26 cellular contexts compared by ENCODE assay signal in genomic region chr2:176112375-176113302, GRCh38. TPM values are rescaled to one million over a fixed set of nuclear protein-coding genes. Genes with fewer than 3 reads are reported as not detected.
DNase-seq lines count a peak whose midpoint lies in the region; ATAC-seq and TF ChIP-seq lines count a peak whose summit lies in the region.
"Had no signal": no experiment of that assay in that cellular context is flagged by ENCODE, and none has a peak within 500 bp of the region (broad histone marks: within the 10 kb centered on the region; RNA-seq: fewer than 3 reads in every experiment).

No MANE protein-coding gene starts in this region.

- WGBS in endodermal cell (ENCODE audit: insufficient coverage in 1 of 2, insufficient read length in 1 of 2), 2 experiments: 7 to 12% methylated on average over 22 to 40 of the region's 40 CpGs
- WGBS in ovary, 3 donors: 49 to 53% (median 51%) methylated on average over 38 to 40 of the region's 40 CpGs
- 48 to 100% methylated on average over 1 to 40 of the region's 40 CpGs for WGBS in transverse colon (ENCODE audit: low coverage in 1 of 2), 2 donors

- H3K36me3 ChIP-seq in CD4-positive, alpha-beta memory T cell (ENCODE audit: insufficient read depth, low read length): no peaks in the 10 kb centered on the region
- H3K36me3 ChIP-seq in HUES6 (ENCODE audit: control insufficient read depth, insufficient read depth, low read length) (no peaks in the 10 kb centered on the region), endodermal cell (ENCODE audit: control insufficient read depth, insufficient read depth, low read length) (no peaks in the 10 kb centered on the region), ovary (no peaks in the 10 kb centered on the region), transverse colon (no peaks in the 10 kb centered on the region)
- H3K36me3 ChIP-seq: heart right ventricle had no signal

- no peak overlapping the region for H3K4me3 ChIP-seq in CD4-positive, alpha-beta memory T cell (ENCODE audit: low read length in 2 of 2)
- H3K4me3 ChIP-seq in HUES6 (ENCODE audit: low read depth, low read length): no peak overlapping the region
- no peak overlapping the region for H3K4me3 ChIP-seq in endodermal cell (ENCODE audit: low read length)
- H3K4me3 ChIP-seq in ovary: peak overlapping the region; percentile 29
- peak overlapping the region in 1 of 4 donors; percentile 18 for H3K4me3 ChIP-seq in transverse colon
- H3K4me3 ChIP-seq: heart right ventricle had no signal

- POLR2A ChIA-PET in CD4-positive, alpha-beta memory T cell (lab: Charles Lee; ENCODE audit: partially characterized antibody): no interaction called here

- peak overlapping the region in 4 of 7 donors; percentile 29 to 81 (median 70) for H3K27ac Mint-ChIP-seq in CD4-positive, alpha-beta memory T cell
- no peak overlapping the region for H3K27ac Mint-ChIP-seq in endodermal cell
- H3K27ac Mint-ChIP-seq: mesothelial cell of epicardium; natural killer cell treated with Interleukin-12 subunit alpha and Interleukin-12 subunit beta and Interleukin-15 and Interleukin-18, amount 100 ng/mL, for 72 hours; progenitor cell of endocrine pancreas; T-helper 2 cell treated with Interferon-gamma antibody and Interleukin-4, amounts not matched to agents 5 μg/mL and 100 μg/mL, for 36 hours had no signal

- TF ChIP-seq POLR2A in ovary (IDR thresholded peaks at IDR 0.05): no peak
- TF ChIP-seq POLR2A in transverse colon (IDR thresholded peaks at IDR 0.05): no peak

- H3K9me3 ChIP-seq in CD4-positive, alpha-beta memory T cell (ENCODE audit: control insufficient read depth in 1 of 2, low read length in 2 of 2): no peaks in the 10 kb centered on the region
- H3K9me3 ChIP-seq in HUES6 (ENCODE audit: control insufficient read depth, insufficient read depth, low read depth, low read length): no peaks in the 10 kb centered on the region
- H3K9me3 ChIP-seq in endodermal cell (ENCODE audit: control insufficient read depth, low read length): peaks cover 10% of the 10 kb centered on the region
- no peaks in the 10 kb centered on the region for H3K9me3 ChIP-seq in ovary
- H3K9me3 ChIP-seq in transverse colon: no peaks in the 10 kb centered on the region
- H3K9me3 ChIP-seq: heart right ventricle had no signal

- H3K4me3 Mint-ChIP-seq in CD4-positive, alpha-beta memory T cell: peak overlapping the region in 3 of 8 donors; percentile 30 to 57 (median 52)
- no peak overlapping the region for H3K4me3 Mint-ChIP-seq in endodermal cell
- H3K4me3 Mint-ChIP-seq: immature natural killer cell; mesothelial cell of epicardium; natural killer cell treated with Interleukin-12 subunit alpha and Interleukin-12 subunit beta and Interleukin-15 and Interleukin-18, amount 100 ng/mL, for 72 hours; T-helper 2 cell treated with Interferon-gamma antibody and Interleukin-4, amounts not matched to agents 5 μg/mL and 100 μg/mL, for 36 hours had no signal

- H3K9ac ChIP-seq in HUES6 (ENCODE audit: low read length) (peak overlapping the region; percentile 61), endodermal cell (ENCODE audit: extremely low read depth, low read length, poor library complexity, severe bottlenecking) (no peak overlapping the region)

- CTCF ChIA-PET in CD4-positive, alpha-beta memory T cell (lab: Charles Lee; ENCODE audit: partially characterized antibody): interaction anchor here (1.2 to 3.4 kb wide), 3 partner anchors 14 to 18 kb away, joined by 3 to 12 read pairs (median 3); no protein-coding TSS in a partner anchor

- peaks cover 4 to 19% (median 11%) of the 10 kb centered on the region in 4 donors for H3K4me1 Mint-ChIP-seq in CD4-positive, alpha-beta memory T cell
- peaks cover 2% of the 10 kb centered on the region for H3K4me1 Mint-ChIP-seq in endodermal cell

- peaks cover 0 to 40% (median 22%) of the 10 kb centered on the region in 8 donors for H3K9me3 Mint-ChIP-seq in CD4-positive, alpha-beta memory T cell
- H3K9me3 Mint-ChIP-seq in endodermal cell: peaks cover 13% of the 10 kb centered on the region
- H3K9me3 Mint-ChIP-seq: natural killer cell treated with Interleukin-12 subunit alpha and Interleukin-12 subunit beta and Interleukin-15 and Interleukin-18, amount 100 ng/mL, for 72 hours had no signal

- no peak for TF ChIP-seq EP300 in ovary (IDR thresholded peaks at IDR 0.05)
- TF ChIP-seq EP300 in transverse colon (IDR thresholded peaks at IDR 0.05; ENCODE audit: low read depth): no peak

- no peak for ATAC-seq in GM18868 (IDR thresholded peaks at IDR 0.05; ENCODE audit: unreplicated experiment)
- ATAC-seq: heart right ventricle; left ventricle myocardium superior; natural killer cell treated with Interleukin-12 subunit alpha and Interleukin-12 subunit beta and Interleukin-15 and Interleukin-18, amount 100 ng/mL, for 72 hours had no signal

- H3K27me3 Mint-ChIP-seq in CD4-positive, alpha-beta memory T cell: peaks cover 65 to 73% of the 10 kb centered on the region in 2 donors
- H3K27me3 Mint-ChIP-seq in endodermal cell (ENCODE audit: insufficient read depth): peaks cover 99% of the 10 kb centered on the region

- TF ChIP-seq CTCF in endodermal cell (conservative IDR thresholded peaks at IDR 0.05) (no peak), ovary (IDR thresholded peaks at IDR 0.05) (no peak), transverse colon (IDR thresholded peaks at IDR 0.05) (no peak)

- intact Hi-C loops in CD4-positive, alpha-beta memory T cell (cut with micrococcal nuclease): loop anchor here (5.0 kb wide), 1 partner anchor 35 kb away; no protein-coding TSS in a partner anchor
- intact Hi-C loops in ovary (cut with DNase I) (no loop called here), transverse colon (cut with DNase I; ENCODE audit: low total_unique reads) (no loop called here)

- H3K36me3 Mint-ChIP-seq in CD4-positive, alpha-beta memory T cell: no peaks in the 10 kb centered on the region
- H3K36me3 Mint-ChIP-seq in endodermal cell (ENCODE audit: low read depth): no peaks in the 10 kb centered on the region

- in situ Hi-C loops in transverse colon (cut with MboI; ENCODE audit: low pct_ligation_motif_present in 1 of 4, low pct_unique_long_range_greater_than_20kb in 1 of 4, low sequenced_read_pairs in 3 of 4): loop anchor here in 3 of 4 donors (25.0 kb wide), 2 partner anchors 700 to 1025 kb away; no protein-coding TSS in a partner anchor

- H3K27me3 ChIP-seq in CD4-positive, alpha-beta memory T cell (ENCODE audit: insufficient read depth, low read length): peaks cover 71% of the 10 kb centered on the region
- H3K27me3 ChIP-seq in HUES6 (ENCODE audit: control insufficient read depth, insufficient read depth, low read length) (peaks cover 100% of the 10 kb centered on the region), endodermal cell (ENCODE audit: control insufficient read depth, insufficient read depth, low read length, poor library complexity, severe bottlenecking) (peaks cover 100% of the 10 kb centered on the region), ovary (peaks cover 6% of the 10 kb centered on the region), transverse colon (peaks cover 100% of the 10 kb centered on the region)

- no peak overlapping the region for H3K27ac ChIP-seq in CD4-positive, alpha-beta memory T cell (ENCODE audit: low read depth, low read length)
- H3K27ac ChIP-seq in HUES6 (ENCODE audit: low read depth, low read length) (no peak overlapping the region), endodermal cell (ENCODE audit: low read depth, low read length) (no peak overlapping the region), ovary (no peak overlapping the region), transverse colon (peak overlapping the region in 2 of 4 donors; percentile 37 to 69)
- H3K27ac ChIP-seq: heart right ventricle, VCaP had no signal

- peaks cover 6% of the 10 kb centered on the region for H3K4me1 ChIP-seq in CD4-positive, alpha-beta memory T cell (ENCODE audit: insufficient read depth, low read length)
- 0 out of 2 replicates have a peak, but pooled peaks cover 3% of the 10 kb centered on the region for H3K4me1 ChIP-seq in HUES6 (ENCODE audit: control insufficient read depth, insufficient read depth, low read length)
- H3K4me1 ChIP-seq in endodermal cell (ENCODE audit: control insufficient read depth, insufficient read depth, low read length): no peaks in the 10 kb centered on the region
- peaks cover 3% of the 10 kb centered on the region for H3K4me1 ChIP-seq in ovary (ENCODE audit: insufficient read depth)
- H3K4me1 ChIP-seq in transverse colon: peaks cover 3 to 32% (median 7%) of the 10 kb centered on the region in 4 donors

- DNase-seq in CD4-positive, alpha-beta memory T cell: no peak
- peak; percentile 58 for DNase-seq in endodermal cell
- DNase-seq in ovary: peak in 1 of 5 donors; percentile 14
- DNase-seq in transverse colon: no peak
- no peak for DNase-seq in NCI-H2171 treated with DMSO at 0.1 percent for 48 hours (lab: John Stamatoyannopoulos, UW)
- DNase-seq: activated CD4-positive, alpha-beta T cell treated with anti-CD3 and anti-CD28 coated beads, Interleukin-2, amount 50 U/mL, for 1 hour; activated effector memory CD4-positive, alpha-beta T cell treated with anti-CD3 and anti-CD28 coated beads, Interleukin-2, amount 50 U/mL, for 16 hours; amygdala; CD4-positive, CD25-positive, alpha-beta regulatory T cell; cortex of kidney; GDM1; heart right ventricle; immature natural killer cell; left ventricle myocardium superior; NCI-H1092 treated with DMSO at 0.1 percent for 48 hours; NCI-H2029; NCI-H446 treated with DMSO at 0.1 percent for 48 hours; substantia nigra had no signal

RNA-seq across cellular contexts. Expression of gene HOXD10, which starts 3.9 kb away (rescaled TPM):
- not detected for total RNA-seq in CD4-positive, alpha-beta memory T cell
- polyA plus RNA-seq in CD4-positive, alpha-beta memory T cell: not detected
- not detected for total RNA-seq in endodermal cell
- polyA plus RNA-seq in endodermal cell (2013, experiment 1 of 2): 3.9 TPM
- 2.7 TPM for polyA plus RNA-seq in endodermal cell (2013, experiment 2 of 2)
- 1 to 10 TPM in 4 of 7 donors, under 1 TPM in 3; 0.38 to 3.2 (median 1.0) TPM for total RNA-seq in ovary
- polyA plus RNA-seq in ovary: 1 to 10 TPM; 1.1 to 8.1 TPM
- total RNA-seq in transverse colon: 10 to 100 TPM in 2 of 4 donors, 1 to 10 TPM in 2; 1.1 to 25.1 (median 7.6) TPM
- total RNA-seq: CD4-positive, CD25-positive, alpha-beta regulatory T cell; heart right ventricle; left ventricle myocardium superior; LHCN-M2; natural killer cell treated with Interleukin-12 subunit alpha and Interleukin-12 subunit beta and Interleukin-15 and Interleukin-18, amount 100 ng/mL, for 72 hours; progenitor cell of endocrine pancreas had no signal
- polyA plus RNA-seq: CD4-positive, CD25-positive, alpha-beta regulatory T cell; heart right ventricle; immature natural killer cell had no signal

RNA-seq across cellular contexts. Expression of gene HOXD11, which starts 5.6 kb away (rescaled TPM):
- total RNA-seq in CD4-positive, alpha-beta memory T cell: not detected
- not detected for polyA plus RNA-seq in CD4-positive, alpha-beta memory T cell
- total RNA-seq in endodermal cell (not detected), ovary (1 to 10 TPM in 2 of 7 donors, under 1 TPM in 1, not detected in 4; 0.61 to 1.3 (median 1.1) TPM), transverse colon (10 to 100 TPM in 1 of 4 donors, 1 to 10 TPM in 2, under 1 TPM in 1; 0.41 to 13.5 (median 4.4) TPM)
- 3.8 TPM for polyA plus RNA-seq in endodermal cell (2013, experiment 1 of 2)
- 2.4 TPM for polyA plus RNA-seq in endodermal cell (2013, experiment 2 of 2)
- polyA plus RNA-seq in ovary: under 1 TPM; 0.07 to 0.48 TPM
- total RNA-seq: CD4-positive, CD25-positive, alpha-beta regulatory T cell; heart right ventricle; left ventricle myocardium superior; LHCN-M2; natural killer cell treated with Interleukin-12 subunit alpha and Interleukin-12 subunit beta and Interleukin-15 and Interleukin-18, amount 100 ng/mL, for 72 hours; progenitor cell of endocrine pancreas had no signal
- polyA plus RNA-seq: CD4-positive, CD25-positive, alpha-beta regulatory T cell; heart right ventricle; immature natural killer cell had no signal

RNA-seq across cellular contexts. Expression of gene HOXD9, which starts 9.9 kb away (rescaled TPM):
- not detected for total RNA-seq in CD4-positive, alpha-beta memory T cell
- not detected for polyA plus RNA-seq in CD4-positive, alpha-beta memory T cell
- total RNA-seq in endodermal cell (not detected), ovary (10 to 100 TPM in 6 of 7 donors, 1 to 10 TPM in 1; 9.7 to 20.6 (median 12.8) TPM), transverse colon (10 to 100 TPM in 2 of 4 donors, 1 to 10 TPM in 2; 2.7 to 13.3 (median 7.5) TPM)
- polyA plus RNA-seq in endodermal cell (2013, experiment 1 of 2): 5.2 TPM
- polyA plus RNA-seq in endodermal cell (2013, experiment 2 of 2): 2.4 TPM
- 10 to 100 TPM; 11.7 to 13.0 TPM for polyA plus RNA-seq in ovary
- total RNA-seq: CD4-positive, CD25-positive, alpha-beta regulatory T cell; left ventricle myocardium superior; natural killer cell treated with Interleukin-12 subunit alpha and Interleukin-12 subunit beta and Interleukin-15 and Interleukin-18, amount 100 ng/mL, for 72 hours; progenitor cell of endocrine pancreas had no signal
- polyA plus RNA-seq: CD4-positive, CD25-positive, alpha-beta regulatory T cell; immature natural killer cell had no signal

RNA-seq across cellular contexts. Expression of gene HOXD12, which starts 13.0 kb away (rescaled TPM):
- not detected for total RNA-seq in CD4-positive, alpha-beta memory T cell
- polyA plus RNA-seq in CD4-positive, alpha-beta memory T cell: not detected
- total RNA-seq in endodermal cell (not detected), ovary (not detected), transverse colon (not detected)
- polyA plus RNA-seq in endodermal cell (2013, experiment 1 of 2): 0.18 TPM
- polyA plus RNA-seq in endodermal cell (2013, experiment 2 of 2): 0.50 TPM
- not detected for polyA plus RNA-seq in ovary
- total RNA-seq: CD4-positive, CD25-positive, alpha-beta regulatory T cell; heart right ventricle; left ventricle myocardium superior; LHCN-M2; natural killer cell treated with Interleukin-12 subunit alpha and Interleukin-12 subunit beta and Interleukin-15 and Interleukin-18, amount 100 ng/mL, for 72 hours; progenitor cell of endocrine pancreas had no signal
- polyA plus RNA-seq: CD4-positive, CD25-positive, alpha-beta regulatory T cell; heart right ventricle; immature natural killer cell had no signal

RNA-seq across cellular contexts. Expression of gene HOXD8, which starts 16.9 kb away (rescaled TPM):
- total RNA-seq in CD4-positive, alpha-beta memory T cell: not detected
- not detected for polyA plus RNA-seq in CD4-positive, alpha-beta memory T cell
- total RNA-seq in endodermal cell: not detected
- 3.6 TPM for polyA plus RNA-seq in endodermal cell (2013, experiment 1 of 2)
- polyA plus RNA-seq in endodermal cell (2013, experiment 2 of 2): 2.2 TPM
- total RNA-seq in ovary: 10 to 100 TPM; 29.2 to 46.8 (median 33.1) TPM
- 10 to 100 TPM; 36.9 to 50.6 TPM for polyA plus RNA-seq in ovary
- total RNA-seq in transverse colon: 10 to 100 TPM in 2 of 4 donors, 1 to 10 TPM in 2; 7.8 to 23.5 (median 13.4) TPM
- total RNA-seq: CD4-positive, CD25-positive, alpha-beta regulatory T cell; natural killer cell treated with Interleukin-12 subunit alpha and Interleukin-12 subunit beta and Interleukin-15 and Interleukin-18, amount 100 ng/mL, for 72 hours; progenitor cell of endocrine pancreas had no signal
- polyA plus RNA-seq: CD4-positive, CD25-positive, alpha-beta regulatory T cell; immature natural killer cell had no signal
